In genomic region chr1:71093938-71094337, GRCh38 we compare ENCODE assay signal across 9 cellular contexts. TPM values are rescaled to one million over a fixed set of nuclear protein-coding genes. Genes with fewer than 3 reads are reported as not detected.
DNase-seq lines count a peak whose midpoint lies in the region; ATAC-seq and TF ChIP-seq lines count a peak whose summit lies in the region.
"Had no signal": no experiment of that assay in that cellular context is flagged by ENCODE, and none has a peak within 500 bp of the region (broad histone marks: within the 10 kb centered on the region; RNA-seq: fewer than 3 reads in every experiment).

No MANE protein-coding gene starts in this region.

- ATAC-seq in SK-N-SH treated with all-trans-retinoic acid at 6 μM for 48 hours: peak; percentile 75; the same call in 2 of the 3 replicates
- no peak for ATAC-seq in gastroesophageal sphincter
- no peak for ATAC-seq in GM19467 (IDR thresholded peaks at IDR 0.05; ENCODE audit: unreplicated experiment)
- no peak for ATAC-seq in HG02678 (IDR thresholded peaks at IDR 0.05; ENCODE audit: unreplicated experiment)
- ATAC-seq in natural killer cell: no peak

- CTCF ChIA-PET in HEK293 (lab: Yijun Ruan, JAX): interaction anchor here (0.8 to 1.8 kb wide), 4 partner anchors 11 to 944 kb away, joined by 3 to 7 read pairs (median 3); no protein-coding TSS in a partner anchor

- H3K27me3 ChIP-seq in gastroesophageal sphincter: no peaks in the 10 kb centered on the region

- DNase-seq in AG08395 (ENCODE audit: low spot score) (peak; percentile 40), GDM1 (lab: John Stamatoyannopoulos, UW) (no peak), natural killer cell (no peak)

- POLR2A ChIA-PET in HEK293 (lab: Yijun Ruan, JAX): no interaction called here

- WGBS in gastroesophageal sphincter (ENCODE audit: low coverage in 1 of 2), 2 donors: 62 to 85% methylated on average over 1 of the region's 1 CpG

- 0 out of 2 replicates have a peak, but pooled peaks have one; percentile 10 for TF ChIP-seq CTCF in HEK293 (tag by site-specific recombination; IDR thresholded peaks at IDR 0.05)
- TF ChIP-seq CTCF in gastroesophageal sphincter (IDR thresholded peaks at IDR 0.05): peak; percentile 16 to 54 (median 29)
- no peak for TF ChIP-seq CTCF in natural killer cell (IDR thresholded peaks at IDR 0.05)

- no peaks in the 10 kb centered on the region for H3K4me1 Mint-ChIP-seq in natural killer cell

- H3K4me1 ChIP-seq in HEK293 (ENCODE audit: control insufficient read depth, insufficient read depth, low read length): no peaks in the 10 kb centered on the region
- H3K4me1 ChIP-seq in gastroesophageal sphincter: peaks cover 0 to 18% (median 6%) of the 10 kb centered on the region in 3 donors

- H3K36me3 ChIP-seq in HEK293 (ENCODE audit: control insufficient read depth in 2 of 2, insufficient read depth in 1 of 2, low read length in 2 of 2) (no peaks in the 10 kb centered on the region), gastroesophageal sphincter (no peaks in the 10 kb centered on the region)

- H3K9me3 ChIP-seq in HEK293 (ENCODE audit: control insufficient read depth, insufficient read depth, low read depth, low read length): no peaks in the 10 kb centered on the region
- H3K9me3 ChIP-seq in gastroesophageal sphincter: no peaks in the 10 kb centered on the region

- no peak overlapping the region for H3K4me3 Mint-ChIP-seq in natural killer cell

- intact Hi-C loops in natural killer cell (cut with micrococcal nuclease): no loop called here

- H3K4me3 ChIP-seq in HEK293 (ENCODE audit: low read depth, low read length) (no peak overlapping the region), gastroesophageal sphincter (no peak overlapping the region)

- H3K36me3 Mint-ChIP-seq in natural killer cell: no peaks in the 10 kb centered on the region

- TF ChIP-seq POLR2A in gastroesophageal sphincter (IDR thresholded peaks at IDR 0.05): no peak

- no peak overlapping the region for H3K27ac Mint-ChIP-seq in natural killer cell

- TF ChIP-seq EP300 in gastroesophageal sphincter (IDR thresholded peaks at IDR 0.05): no peak

- no peaks in the 10 kb centered on the region for H3K9me3 Mint-ChIP-seq in natural killer cell

- no peak overlapping the region for H3K27ac ChIP-seq in HEK293 (ENCODE audit: extremely low read depth, low read depth, low read length)
- no peak overlapping the region for H3K27ac ChIP-seq in gastroesophageal sphincter

- peaks cover 10 to 15% of the 10 kb centered on the region in 2 donors for H3K27me3 Mint-ChIP-seq in natural killer cell (ENCODE audit: low read depth in 2 of 2)

TF ChIP-seq in HEK293, 187 proteins besides CTCF, POLR2A, EP300 and RAD21:
- no peak for TF ChIP-seq ZNF830 (tag by site-specific recombination; IDR thresholded peaks at IDR 0.05; ENCODE audit: low read depth)
- TF ChIP-seq ZNF654 (tag by site-specific recombination; IDR thresholded peaks at IDR 0.05; ENCODE audit: low read depth): peak; percentile 62
- TF ChIP-seq KLF10 (tag by site-specific recombination; IDR thresholded peaks at IDR 0.05): no peak
- no peak for TF ChIP-seq ZBTB10 (tag by site-specific recombination; IDR thresholded peaks at IDR 0.05)

TF ChIP-seq in SK-N-SH treated with all-trans-retinoic acid at 6 μM for 48 hours, 23 proteins besides CTCF, POLR2A, EP300 and RAD21:
- no peak for TF ChIP-seq PATZ1 (CRISPR knock-in tag; IDR thresholded peaks at IDR 0.05; ENCODE audit: borderline replicate concordance)
- no peak for TF ChIP-seq ZC3H10 (CRISPR knock-in tag; IDR thresholded peaks at IDR 0.05)
- TF ChIP-seq ZFP3 (CRISPR knock-in tag; IDR thresholded peaks at IDR 0.05): no peak

RNA-seq across cellular contexts. Expression of gene ZRANB2, which starts 13.1 kb away (rescaled TPM):
- total RNA-seq in gastroesophageal sphincter (100 to 1,000 TPM in 1 of 4 donors, 10 to 100 TPM in 3; 30.3 to 115 (median 57.8) TPM), natural killer cell (100 to 1,000 TPM; 114 to 133 (median 128) TPM)

RNA-seq across cellular contexts. Expression of gene PTGER3, which starts 46.3 kb away (rescaled TPM):
- total RNA-seq in gastroesophageal sphincter (10 to 100 TPM in 3 of 4 donors, 1 to 10 TPM in 1; 5.8 to 20.7 (median 14.5) TPM), natural killer cell (10 to 100 TPM in 1 of 3 donors, under 1 TPM in 1, not detected in 1; 0.72 to 21.9 TPM)
- total RNA-seq: activated CD8-positive, alpha-beta memory T cell treated with anti-CD3 and anti-CD28 coated beads for 36 hours had no signal
